ENCODE assay signal across 1 cellular context in the genomic region with DNA sequence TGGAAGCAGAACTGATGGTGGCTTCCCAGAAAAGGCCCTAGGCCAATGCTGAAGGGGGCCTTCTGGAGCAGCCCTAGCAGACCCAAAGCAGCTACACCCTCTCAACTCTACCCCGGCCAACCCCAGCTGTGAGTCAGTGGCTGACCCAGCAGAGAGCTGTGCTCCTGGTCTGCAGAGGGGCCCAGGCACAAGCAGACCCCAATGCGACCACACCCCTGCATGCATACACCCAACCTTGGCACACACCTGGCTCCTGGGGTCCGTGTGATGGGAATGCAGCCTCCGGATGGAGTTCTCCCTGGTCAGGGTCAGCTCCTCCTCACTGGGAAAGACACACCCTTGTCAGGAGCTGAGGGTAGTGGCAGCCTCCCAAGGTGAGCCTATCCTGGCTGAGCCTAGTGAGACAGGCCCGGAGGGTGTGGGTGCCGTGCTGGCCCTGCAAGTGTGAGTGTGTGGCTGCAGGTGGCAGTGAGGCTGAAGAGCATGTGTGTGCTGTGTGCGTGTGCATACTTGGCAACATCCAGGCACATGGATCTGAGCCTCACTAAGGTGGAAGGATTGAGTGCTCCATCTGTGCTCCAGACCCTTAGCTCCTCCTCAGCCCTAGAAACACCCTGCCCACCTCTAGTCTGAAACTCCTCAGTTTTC.
TF ChIP-seq lines count a peak whose summit lies in the region.

No MANE protein-coding gene starts in this region.

TF ChIP-seq in HepG2, 621 proteins besides CTCF, POLR2A, EP300 and RAD21 (continues in another document):
- TF ChIP-seq NR2C2 (CRISPR knock-in tag; IDR thresholded peaks at IDR 0.05; ENCODE audit: borderline replicate concordance) = peak; percentile 32; the same call in 1 of the 2 replicates
- no peak for TF ChIP-seq NR2F1 (CRISPR knock-in tag; IDR thresholded peaks at IDR 0.05)
- TF ChIP-seq KLF9 (CRISPR knock-in tag; IDR thresholded peaks at IDR 0.05; ENCODE audit: low read depth) = no peak
- TF ChIP-seq, protein P1, sequence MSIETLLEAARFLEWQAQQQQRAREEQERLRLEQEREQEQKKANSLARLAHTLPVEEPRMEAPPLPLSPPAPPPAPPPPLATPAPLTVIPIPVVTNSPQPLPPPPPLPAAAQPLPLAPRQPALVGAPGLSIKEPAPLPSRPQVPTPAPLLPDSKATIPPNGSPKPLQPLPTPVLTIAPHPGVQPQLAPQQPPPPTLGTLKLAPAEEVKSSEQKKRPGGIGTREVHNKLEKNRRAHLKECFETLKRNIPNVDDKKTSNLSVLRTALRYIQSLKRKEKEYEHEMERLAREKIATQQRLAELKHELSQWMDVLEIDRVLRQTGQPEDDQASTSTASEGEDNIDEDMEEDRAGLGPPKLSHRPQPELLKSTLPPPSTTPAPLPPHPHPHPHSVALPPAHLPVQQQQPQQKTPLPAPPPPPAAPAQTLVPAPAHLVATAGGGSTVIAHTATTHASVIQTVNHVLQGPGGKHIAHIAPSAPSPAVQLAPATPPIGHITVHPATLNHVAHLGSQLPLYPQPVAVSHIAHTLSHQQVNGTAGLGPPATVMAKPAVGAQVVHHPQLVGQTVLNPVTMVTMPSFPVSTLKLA (IDR thresholded peaks at IDR 0.05) = peak; percentile 27; the same call in 1 of the 2 replicates
- no peak for TF ChIP-seq FOXP1 (IDR thresholded peaks at IDR 0.05)
- no peak for TF ChIP-seq FOXP1 (CRISPR knock-in tag; IDR thresholded peaks at IDR 0.05)
- TF ChIP-seq ZNF607 (CRISPR knock-in tag; IDR thresholded peaks at IDR 0.05; ENCODE audit: borderline replicate concordance) = 0 out of 2 replicates have a peak, but pooled peaks have one; percentile 41
- TF ChIP-seq TBX2 (CRISPR knock-in tag; IDR thresholded peaks at IDR 0.05; ENCODE audit: borderline replicate concordance) = 0 out of 2 replicates have a peak, but pooled peaks have one; percentile 0
- TF ChIP-seq, protein P2, sequence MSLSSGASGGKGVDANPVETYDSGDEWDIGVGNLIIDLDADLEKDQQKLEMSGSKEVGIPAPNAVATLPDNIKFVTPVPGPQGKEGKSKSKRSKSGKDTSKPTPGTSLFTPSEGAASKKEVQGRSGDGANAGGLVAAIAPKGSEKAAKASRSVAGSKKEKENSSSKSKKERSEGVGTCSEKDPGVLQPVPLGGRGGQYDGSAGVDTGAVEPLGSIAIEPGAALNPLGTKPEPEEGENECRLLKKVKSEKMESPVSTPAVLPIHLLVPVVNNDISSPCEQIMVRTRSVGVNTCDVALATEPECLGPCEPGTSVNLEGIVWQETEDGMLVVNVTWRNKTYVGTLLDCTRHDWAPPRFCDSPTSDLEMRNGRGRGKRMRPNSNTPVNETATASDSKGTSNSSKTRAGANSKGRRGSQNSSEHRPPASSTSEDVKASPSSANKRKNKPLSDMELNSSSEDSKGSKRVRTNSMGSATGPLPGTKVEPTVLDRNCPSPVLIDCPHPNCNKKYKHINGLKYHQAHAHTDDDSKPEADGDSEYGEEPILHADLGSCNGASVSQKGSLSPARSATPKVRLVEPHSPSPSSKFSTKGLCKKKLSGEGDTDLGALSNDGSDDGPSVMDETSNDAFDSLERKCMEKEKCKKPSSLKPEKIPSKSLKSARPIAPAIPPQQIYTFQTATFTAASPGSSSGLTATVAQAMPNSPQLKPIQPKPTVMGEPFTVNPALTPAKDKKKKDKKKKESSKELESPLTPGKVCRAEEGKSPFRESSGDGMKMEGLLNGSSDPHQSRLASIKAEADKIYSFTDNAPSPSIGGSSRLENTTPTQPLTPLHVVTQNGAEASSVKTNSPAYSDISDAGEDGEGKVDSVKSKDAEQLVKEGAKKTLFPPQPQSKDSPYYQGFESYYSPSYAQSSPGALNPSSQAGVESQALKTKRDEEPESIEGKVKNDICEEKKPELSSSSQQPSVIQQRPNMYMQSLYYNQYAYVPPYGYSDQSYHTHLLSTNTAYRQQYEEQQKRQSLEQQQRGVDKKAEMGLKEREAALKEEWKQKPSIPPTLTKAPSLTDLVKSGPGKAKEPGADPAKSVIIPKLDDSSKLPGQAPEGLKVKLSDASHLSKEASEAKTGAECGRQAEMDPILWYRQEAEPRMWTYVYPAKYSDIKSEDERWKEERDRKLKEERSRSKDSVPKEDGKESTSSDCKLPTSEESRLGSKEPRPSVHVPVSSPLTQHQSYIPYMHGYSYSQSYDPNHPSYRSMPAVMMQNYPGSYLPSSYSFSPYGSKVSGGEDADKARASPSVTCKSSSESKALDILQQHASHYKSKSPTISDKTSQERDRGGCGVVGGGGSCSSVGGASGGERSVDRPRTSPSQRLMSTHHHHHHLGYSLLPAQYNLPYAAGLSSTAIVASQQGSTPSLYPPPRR (CRISPR knock-in tag; IDR thresholded peaks at IDR 0.05; ENCODE audit: borderline replicate concordance) = no peak
- TF ChIP-seq HDAC2 (CRISPR knock-in tag; IDR thresholded peaks at IDR 0.05) = no peak; the same call in 1 of the 2 replicates
- TF ChIP-seq TARDBP (CRISPR knock-in tag; IDR thresholded peaks at IDR 0.05) = peak; percentile 11; the same call in 1 of the 2 replicates
- TF ChIP-seq FOXC1 (CRISPR knock-in tag; IDR thresholded peaks at IDR 0.05; ENCODE audit: borderline replicate concordance) = peak; percentile 75; the same call in 1 of the 2 replicates
- no peak for TF ChIP-seq ZNF17 (CRISPR knock-in tag; IDR thresholded peaks at IDR 0.05)
- 0 out of 2 replicates have a peak, but pooled peaks have one; percentile 37 for TF ChIP-seq ZNF292 (CRISPR knock-in tag; IDR thresholded peaks at IDR 0.05; ENCODE audit: borderline replicate concordance, low read depth)
- TF ChIP-seq KDM2A (CRISPR knock-in tag; IDR thresholded peaks at IDR 0.05; ENCODE audit: borderline replicate concordance, low read depth) = 0 out of 2 replicates have a peak, but pooled peaks have one; percentile 22
- TF ChIP-seq, protein P3, sequence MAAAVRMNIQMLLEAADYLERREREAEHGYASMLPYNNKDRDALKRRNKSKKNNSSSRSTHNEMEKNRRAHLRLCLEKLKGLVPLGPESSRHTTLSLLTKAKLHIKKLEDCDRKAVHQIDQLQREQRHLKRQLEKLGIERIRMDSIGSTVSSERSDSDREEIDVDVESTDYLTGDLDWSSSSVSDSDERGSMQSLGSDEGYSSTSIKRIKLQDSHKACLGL (CRISPR knock-in tag; IDR thresholded peaks at IDR 0.05) = 0 out of 2 replicates have a peak, but pooled peaks have one; percentile 55
- TF ChIP-seq ZFY (CRISPR knock-in tag; IDR thresholded peaks at IDR 0.05) = peak; percentile 26
- TF ChIP-seq, protein P4, sequence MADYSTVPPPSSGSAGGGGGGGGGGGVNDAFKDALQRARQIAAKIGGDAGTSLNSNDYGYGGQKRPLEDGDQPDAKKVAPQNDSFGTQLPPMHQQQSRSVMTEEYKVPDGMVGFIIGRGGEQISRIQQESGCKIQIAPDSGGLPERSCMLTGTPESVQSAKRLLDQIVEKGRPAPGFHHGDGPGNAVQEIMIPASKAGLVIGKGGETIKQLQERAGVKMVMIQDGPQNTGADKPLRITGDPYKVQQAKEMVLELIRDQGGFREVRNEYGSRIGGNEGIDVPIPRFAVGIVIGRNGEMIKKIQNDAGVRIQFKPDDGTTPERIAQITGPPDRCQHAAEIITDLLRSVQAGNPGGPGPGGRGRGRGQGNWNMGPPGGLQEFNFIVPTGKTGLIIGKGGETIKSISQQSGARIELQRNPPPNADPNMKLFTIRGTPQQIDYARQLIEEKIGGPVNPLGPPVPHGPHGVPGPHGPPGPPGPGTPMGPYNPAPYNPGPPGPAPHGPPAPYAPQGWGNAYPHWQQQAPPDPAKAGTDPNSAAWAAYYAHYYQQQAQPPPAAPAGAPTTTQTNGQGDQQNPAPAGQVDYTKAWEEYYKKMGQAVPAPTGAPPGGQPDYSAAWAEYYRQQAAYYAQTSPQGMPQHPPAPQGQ (CRISPR knock-in tag; IDR thresholded peaks at IDR 0.05; ENCODE audit: borderline replicate concordance) = 0 out of 2 replicates have a peak, but pooled peaks have one; percentile 46
- peak; percentile 23; the same call in 1 of the 2 replicates for TF ChIP-seq PHF8 (CRISPR knock-in tag; IDR thresholded peaks at IDR 0.05)
- 0 out of 2 replicates have a peak, but pooled peaks have one; percentile 22 for TF ChIP-seq SALL1 (CRISPR knock-in tag; IDR thresholded peaks at IDR 0.05)
- TF ChIP-seq NRL (CRISPR knock-in tag; IDR thresholded peaks at IDR 0.05; ENCODE audit: borderline replicate concordance) = no peak
- 0 out of 2 replicates have a peak, but pooled peaks have one; percentile 55 for TF ChIP-seq ZNF230 (CRISPR knock-in tag; IDR thresholded peaks at IDR 0.05)
- TF ChIP-seq ZBTB7B (CRISPR knock-in tag; IDR thresholded peaks at IDR 0.05) = peak; percentile 26; the same call in 1 of the 2 replicates
- TF ChIP-seq MYC (CRISPR knock-in tag; IDR thresholded peaks at IDR 0.05; ENCODE audit: borderline replicate concordance) = peak; percentile 85
- no peak for TF ChIP-seq ZNF496 (CRISPR knock-in tag; IDR thresholded peaks at IDR 0.05; ENCODE audit: insufficient replicate concordance)
- TF ChIP-seq, protein P5, sequence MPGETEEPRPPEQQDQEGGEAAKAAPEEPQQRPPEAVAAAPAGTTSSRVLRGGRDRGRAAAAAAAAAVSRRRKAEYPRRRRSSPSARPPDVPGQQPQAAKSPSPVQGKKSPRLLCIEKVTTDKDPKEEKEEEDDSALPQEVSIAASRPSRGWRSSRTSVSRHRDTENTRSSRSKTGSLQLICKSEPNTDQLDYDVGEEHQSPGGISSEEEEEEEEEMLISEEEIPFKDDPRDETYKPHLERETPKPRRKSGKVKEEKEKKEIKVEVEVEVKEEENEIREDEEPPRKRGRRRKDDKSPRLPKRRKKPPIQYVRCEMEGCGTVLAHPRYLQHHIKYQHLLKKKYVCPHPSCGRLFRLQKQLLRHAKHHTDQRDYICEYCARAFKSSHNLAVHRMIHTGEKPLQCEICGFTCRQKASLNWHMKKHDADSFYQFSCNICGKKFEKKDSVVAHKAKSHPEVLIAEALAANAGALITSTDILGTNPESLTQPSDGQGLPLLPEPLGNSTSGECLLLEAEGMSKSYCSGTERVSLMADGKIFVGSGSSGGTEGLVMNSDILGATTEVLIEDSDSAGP (CRISPR knock-in tag; IDR thresholded peaks at IDR 0.05; ENCODE audit: borderline replicate concordance) = 0 out of 2 replicates have a peak, but pooled peaks have one; percentile 5
- TF ChIP-seq, protein P6, sequence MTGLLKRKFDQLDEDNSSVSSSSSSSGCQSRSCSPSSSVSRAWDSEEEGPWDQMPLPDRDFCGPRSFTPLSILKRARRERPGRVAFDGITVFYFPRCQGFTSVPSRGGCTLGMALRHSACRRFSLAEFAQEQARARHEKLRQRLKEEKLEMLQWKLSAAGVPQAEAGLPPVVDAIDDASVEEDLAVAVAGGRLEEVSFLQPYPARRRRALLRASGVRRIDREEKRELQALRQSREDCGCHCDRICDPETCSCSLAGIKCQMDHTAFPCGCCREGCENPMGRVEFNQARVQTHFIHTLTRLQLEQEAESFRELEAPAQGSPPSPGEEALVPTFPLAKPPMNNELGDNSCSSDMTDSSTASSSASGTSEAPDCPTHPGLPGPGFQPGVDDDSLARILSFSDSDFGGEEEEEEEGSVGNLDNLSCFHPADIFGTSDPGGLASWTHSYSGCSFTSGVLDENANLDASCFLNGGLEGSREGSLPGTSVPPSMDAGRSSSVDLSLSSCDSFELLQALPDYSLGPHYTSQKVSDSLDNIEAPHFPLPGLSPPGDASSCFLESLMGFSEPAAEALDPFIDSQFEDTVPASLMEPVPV (CRISPR knock-in tag; IDR thresholded peaks at IDR 0.05) = peak; percentile 21; the same call in 1 of the 2 replicates
- TF ChIP-seq, protein P7, sequence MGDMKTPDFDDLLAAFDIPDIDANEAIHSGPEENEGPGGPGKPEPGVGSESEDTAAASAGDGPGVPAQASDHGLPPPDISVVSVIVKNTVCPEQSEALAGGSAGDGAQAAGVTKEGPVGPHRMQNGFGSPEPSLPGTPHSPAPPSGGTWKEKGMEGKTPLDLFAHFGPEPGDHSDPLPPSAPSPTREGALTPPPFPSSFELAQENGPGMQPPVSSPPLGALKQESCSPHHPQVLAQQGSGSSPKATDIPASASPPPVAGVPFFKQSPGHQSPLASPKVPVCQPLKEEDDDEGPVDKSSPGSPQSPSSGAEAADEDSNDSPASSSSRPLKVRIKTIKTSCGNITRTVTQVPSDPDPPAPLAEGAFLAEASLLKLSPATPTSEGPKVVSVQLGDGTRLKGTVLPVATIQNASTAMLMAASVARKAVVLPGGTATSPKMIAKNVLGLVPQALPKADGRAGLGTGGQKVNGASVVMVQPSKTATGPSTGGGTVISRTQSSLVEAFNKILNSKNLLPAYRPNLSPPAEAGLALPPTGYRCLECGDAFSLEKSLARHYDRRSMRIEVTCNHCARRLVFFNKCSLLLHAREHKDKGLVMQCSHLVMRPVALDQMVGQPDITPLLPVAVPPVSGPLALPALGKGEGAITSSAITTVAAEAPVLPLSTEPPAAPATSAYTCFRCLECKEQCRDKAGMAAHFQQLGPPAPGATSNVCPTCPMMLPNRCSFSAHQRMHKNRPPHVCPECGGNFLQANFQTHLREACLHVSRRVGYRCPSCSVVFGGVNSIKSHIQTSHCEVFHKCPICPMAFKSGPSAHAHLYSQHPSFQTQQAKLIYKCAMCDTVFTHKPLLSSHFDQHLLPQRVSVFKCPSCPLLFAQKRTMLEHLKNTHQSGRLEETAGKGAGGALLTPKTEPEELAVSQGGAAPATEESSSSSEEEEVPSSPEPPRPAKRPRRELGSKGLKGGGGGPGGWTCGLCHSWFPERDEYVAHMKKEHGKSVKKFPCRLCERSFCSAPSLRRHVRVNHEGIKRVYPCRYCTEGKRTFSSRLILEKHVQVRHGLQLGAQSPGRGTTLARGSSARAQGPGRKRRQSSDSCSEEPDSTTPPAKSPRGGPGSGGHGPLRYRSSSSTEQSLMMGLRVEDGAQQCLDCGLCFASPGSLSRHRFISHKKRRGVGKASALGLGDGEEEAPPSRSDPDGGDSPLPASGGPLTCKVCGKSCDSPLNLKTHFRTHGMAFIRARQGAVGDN (CRISPR knock-in tag; IDR thresholded peaks at IDR 0.05) = peak; percentile 59
- no peak for TF ChIP-seq ZNF83 (CRISPR knock-in tag; IDR thresholded peaks at IDR 0.05; ENCODE audit: borderline replicate concordance)
- peak; percentile 54; the same call in 1 of the 2 replicates for TF ChIP-seq SAP130 (CRISPR knock-in tag; IDR thresholded peaks at IDR 0.05; ENCODE audit: low read depth)
- TF ChIP-seq, protein P8, sequence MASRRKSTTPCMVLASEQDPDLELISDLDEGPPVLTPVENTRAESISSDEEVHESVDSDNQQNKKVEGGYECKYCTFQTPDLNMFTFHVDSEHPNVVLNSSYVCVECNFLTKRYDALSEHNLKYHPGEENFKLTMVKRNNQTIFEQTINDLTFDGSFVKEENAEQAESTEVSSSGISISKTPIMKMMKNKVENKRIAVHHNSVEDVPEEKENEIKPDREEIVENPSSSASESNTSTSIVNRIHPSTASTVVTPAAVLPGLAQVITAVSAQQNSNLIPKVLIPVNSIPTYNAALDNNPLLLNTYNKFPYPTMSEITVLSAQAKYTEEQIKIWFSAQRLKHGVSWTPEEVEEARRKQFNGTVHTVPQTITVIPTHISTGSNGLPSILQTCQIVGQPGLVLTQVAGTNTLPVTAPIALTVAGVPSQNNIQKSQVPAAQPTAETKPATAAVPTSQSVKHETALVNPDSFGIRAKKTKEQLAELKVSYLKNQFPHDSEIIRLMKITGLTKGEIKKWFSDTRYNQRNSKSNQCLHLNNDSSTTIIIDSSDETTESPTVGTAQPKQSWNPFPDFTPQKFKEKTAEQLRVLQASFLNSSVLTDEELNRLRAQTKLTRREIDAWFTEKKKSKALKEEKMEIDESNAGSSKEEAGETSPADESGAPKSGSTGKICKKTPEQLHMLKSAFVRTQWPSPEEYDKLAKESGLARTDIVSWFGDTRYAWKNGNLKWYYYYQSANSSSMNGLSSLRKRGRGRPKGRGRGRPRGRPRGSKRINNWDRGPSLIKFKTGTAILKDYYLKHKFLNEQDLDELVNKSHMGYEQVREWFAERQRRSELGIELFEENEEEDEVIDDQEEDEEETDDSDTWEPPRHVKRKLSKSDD (CRISPR knock-in tag; IDR thresholded peaks at IDR 0.05; ENCODE audit: low read depth) = 0 out of 2 replicates have a peak, but pooled peaks have one; percentile 11
- TF ChIP-seq GABPB1 (CRISPR knock-in tag; IDR thresholded peaks at IDR 0.05) = 0 out of 2 replicates have a peak, but pooled peaks have one; percentile 39
- TF ChIP-seq, protein P9, sequence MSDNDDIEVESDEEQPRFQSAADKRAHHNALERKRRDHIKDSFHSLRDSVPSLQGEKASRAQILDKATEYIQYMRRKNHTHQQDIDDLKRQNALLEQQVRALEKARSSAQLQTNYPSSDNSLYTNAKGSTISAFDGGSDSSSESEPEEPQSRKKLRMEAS (IDR thresholded peaks at IDR 0.05) = peak; percentile 68
